Comparison of ENCODE assay signal across 8 cellular contexts in genomic region chr2:25483584-25484266, GRCh38.
DNase-seq lines count a peak whose midpoint lies in the region; ATAC-seq lines count a peak whose summit lies in the region.
"Had no signal": no experiment of that assay in that cellular context is flagged by ENCODE, and none has a peak within 500 bp of the region (broad histone marks: within the 10 kb centered on the region; RNA-seq: fewer than 3 reads in every experiment).

No MANE protein-coding gene starts in this region.

- peaks cover 9 to 22% of the 10 kb centered on the region in 2 donors for H3K36me3 Mint-ChIP-seq in stimulated activated naive B cell treated with anti-CD40 and anti-IgM and Interleukin-4, amounts not matched to agents 10 μg/mL and 1 μg/mL and 100 μg/mL, for 72 hours

- H3K4me3 Mint-ChIP-seq in stimulated activated naive B cell treated with anti-CD40 and anti-IgM and Interleukin-4, amounts not matched to agents 10 μg/mL and 1 μg/mL and 100 μg/mL, for 72 hours: no peak overlapping the region

- no peaks in the 10 kb centered on the region for H3K9me3 Mint-ChIP-seq in stimulated activated naive B cell treated with anti-CD40 and anti-IgM and Interleukin-4, amounts not matched to agents 10 μg/mL and 1 μg/mL and 100 μg/mL, for 72 hours

- peaks cover 11 to 30% of the 10 kb centered on the region in 2 donors for H3K4me1 Mint-ChIP-seq in stimulated activated naive B cell treated with anti-CD40 and anti-IgM and Interleukin-4, amounts not matched to agents 10 μg/mL and 1 μg/mL and 100 μg/mL, for 72 hours

- H3K27ac Mint-ChIP-seq in stimulated activated naive B cell treated with anti-CD40 and anti-IgM and Interleukin-4, amounts not matched to agents 10 μg/mL and 1 μg/mL and 100 μg/mL, for 72 hours: no peak overlapping the region

- DNase-seq in SIG-M5 treated with dmso at 0.1 percent for 504 hours (lab: John Stamatoyannopoulos, UW; ENCODE audit: unreplicated experiment): peak; percentile 90
- DNase-seq in stimulated activated naive B cell treated with anti-CD40 and anti-IgM and Interleukin-4, amounts not matched to agents 10 μg/mL and 1 μg/mL and 100 μg/mL, for 72 hours: no peak
- DNase-seq in NCI-H774 (lab: John Stamatoyannopoulos, UW): no peak
- DNase-seq: stimulated activated CD4-positive, alpha-beta T cell treated with anti-CD3 and anti-CD28 coated beads, Interleukin-2, amount 100 ng/mL, for 24 hours had no signal

- H3K27me3 Mint-ChIP-seq in stimulated activated naive B cell treated with anti-CD40 and anti-IgM and Interleukin-4, amounts not matched to agents 10 μg/mL and 1 μg/mL and 100 μg/mL, for 72 hours: no peaks in the 10 kb centered on the region

- ATAC-seq in GM19395 (IDR thresholded peaks at IDR 0.05; ENCODE audit: unreplicated experiment): peak; percentile 75
- ATAC-seq in HG03095 (IDR thresholded peaks at IDR 0.05; ENCODE audit: unreplicated experiment): peak; percentile 58
- ATAC-seq in stimulated activated naive B cell treated with anti-CD40 and anti-IgM and Interleukin-4, amounts not matched to agents 10 μg/mL and 1 μg/mL and 100 μg/mL, for 72 hours (replicated peaks): peak; percentile 85 to 94
- no peak for ATAC-seq in GM18907 (IDR thresholded peaks at IDR 0.05; ENCODE audit: unreplicated experiment)
- no peak for ATAC-seq in HG03457 (IDR thresholded peaks at IDR 0.05; ENCODE audit: unreplicated experiment)

Comparison
In these comparisons a context has a peak if more than half of its experiments do, and no peak if none do; other contexts are left out.
1. ATAC-seq: peak in GM19395 (single experiment), HG03095 (single experiment) and stimulated activated naive B cell treated with anti-CD40 and anti-IgM and Interleukin-4, amounts not matched to agents 10 μg/mL and 1 μg/mL and 100 μg/mL, for 72 hours (2 of 2); none in GM18907 (single experiment) and HG03457 (single experiment).